Comparison of ENCODE assay signal across 25 cellular contexts in the genomic region with DNA sequence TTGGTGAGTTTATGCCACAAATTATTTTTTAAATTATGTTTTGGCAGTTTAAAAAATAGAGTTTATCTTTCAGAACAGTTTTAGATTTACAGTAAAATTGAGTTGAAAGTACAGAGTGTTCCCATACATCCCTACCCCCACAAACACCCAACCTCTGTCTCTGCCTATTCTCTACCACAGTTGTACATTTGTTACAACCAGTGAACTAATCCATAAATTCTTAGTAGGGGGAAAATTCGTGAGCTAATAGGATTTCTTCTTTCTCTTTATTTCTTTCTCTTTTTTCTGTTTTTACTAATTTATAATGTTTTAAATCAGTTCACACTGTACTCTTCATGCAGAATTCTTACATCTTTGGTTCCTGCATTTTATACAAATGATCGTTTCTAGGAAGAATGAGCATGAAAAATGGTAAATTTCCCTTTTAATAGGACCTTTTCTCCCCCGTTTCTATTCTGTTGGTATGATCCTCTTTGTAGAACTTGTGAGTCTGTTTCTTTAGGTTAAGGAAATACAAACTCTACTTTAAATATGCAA. TPM values are rescaled to one million over a fixed set of nuclear protein-coding genes. Genes with fewer than 3 reads are reported as not detected.
"Had no signal": no experiment of that assay in that cellular context is flagged by ENCODE, and none has a peak within 500 bp of the region (broad histone marks: within the 10 kb centered on the region; RNA-seq: fewer than 3 reads in every experiment).

No MANE protein-coding gene starts in this region.

- DNase-seq: activated B cell treated with CpG ODN at 0.5 μM for 24 hours; activated CD4-positive, alpha-beta T cell treated with anti-CD3 and anti-CD28 coated beads, Interleukin-2, amount 50 U/mL, for 1 hour; activated CD8-positive, alpha-beta T cell treated with anti-CD3 and anti-CD28 coated beads for 36 hours; activated naive CD4-positive, alpha-beta T cell; activated T-cell treated with anti-CD3 and anti-CD28 coated beads, Interleukin-2, amount 50 U/mL, for 4 hours; anterior cingulate cortex; cortex of kidney; effector memory CD8-positive, alpha-beta T cell; hypothalamus; midbrain; naive thymus-derived CD4-positive, alpha-beta T cell; retina; sigmoid colon; small intestine; stimulated activated CD4-positive, alpha-beta T cell treated with anti-CD3 and anti-CD28 coated beads, Interleukin-4, amount 100 ng/mL, for 24 hours; stimulated activated naive CD8-positive, alpha-beta T cell treated with anti-CD3 and anti-CD28 coated beads, Interleukin-15, amount 100 ng/mL, for 72 hours; substantia nigra; T-helper 2 cell had no signal

- ATAC-seq: activated CD8-positive, alpha-beta T cell treated with anti-CD3 and anti-CD28 coated beads for 36 hours; activated naive CD4-positive, alpha-beta T cell treated with anti-CD3 and anti-CD28 coated beads, Interleukin-2, amount 50 U/mL, for 72 hours; activated T-cell treated with anti-CD3 and anti-CD28 coated beads, Interleukin-2, amount 50 U/mL, for 4 hours; effector memory CD8-positive, alpha-beta T cell; heart left ventricle; naive thymus-derived CD4-positive, alpha-beta T cell; stimulated activated effector memory CD8-positive, alpha-beta T cell treated with anti-CD3 and anti-CD28 coated beads, Interleukin-12 subunit alpha, Interleukin-12 subunit beta, amount 100 ng/mL, for 72 hours; stimulated activated naive CD8-positive, alpha-beta T cell treated with anti-CD3 and anti-CD28 coated beads, Interleukin-15, amount 100 ng/mL, for 72 hours had no signal

- H3K27ac ChIP-seq: cardiac muscle cell, heart left ventricle, ovary, prostate gland, sigmoid colon, vagina had no signal

- H3K4me3 ChIP-seq: cardiac muscle cell, heart left ventricle, ovary, prostate gland, sigmoid colon, vagina had no signal

RNA-seq across cellular contexts. Expression of a gene that starts 56.7 kb away (rescaled TPM):
- total RNA-seq: activated B cell treated with CpG ODN at 0.5 μM for 24 hours; activated CD8-positive, alpha-beta T cell treated with anti-CD3 and anti-CD28 coated beads for 36 hours had no signal
- polyA plus RNA-seq: naive thymus-derived CD4-positive, alpha-beta T cell had no signal
